17 cellular contexts compared by ENCODE assay signal in genomic region chr10:16856567-16856966, GRCh38. TPM values are rescaled to one million over a fixed set of nuclear protein-coding genes. Genes with fewer than 3 reads are reported as not detected.
DNase-seq lines count a peak whose midpoint lies in the region; ATAC-seq and TF ChIP-seq lines count a peak whose summit lies in the region.
"Had no signal": no experiment of that assay in that cellular context is flagged by ENCODE, and none has a peak within 500 bp of the region (broad histone marks: within the 10 kb centered on the region; RNA-seq: fewer than 3 reads in every experiment).

No MANE protein-coding gene starts in this region.

- H3K27ac ChIP-seq in GM23338 (ENCODE audit: low read depth), result no peak overlapping the region
- H3K27ac ChIP-seq in PC-3 (ENCODE audit: low read length), result 0 out of 2 replicates have a peak overlapping the region, but pooled peaks have one; percentile 17
- H3K27ac ChIP-seq in colonic mucosa, result no peak overlapping the region
- H3K27ac ChIP-seq: BLaER1 treated with 17β-estradiol and CSF1 and Interleukin-3, amounts not matched to agents 10 nM and 100 nM had no signal

- no peaks in the 10 kb centered on the region for H3K79me2 ChIP-seq in GM23338 (replicated peaks; ENCODE audit: insufficient read depth)
- H3K79me2 ChIP-seq in PC-3 (ENCODE audit: low read length), result no peaks in the 10 kb centered on the region

- peak; percentile 55 for ATAC-seq in GM23338
- ATAC-seq in PC-3, result peak; percentile 29; the same call in 1 of the 2 replicates
- no peak for ATAC-seq in sciatic nerve
- ATAC-seq in GM19395 (IDR thresholded peaks at IDR 0.05; ENCODE audit: unreplicated experiment), result no peak
- ATAC-seq in GM21390 (IDR thresholded peaks at IDR 0.05; ENCODE audit: unreplicated experiment), result no peak
- ATAC-seq: HepG2 had no signal

- H3K27me3 ChIP-seq in GM23338 (ENCODE audit: insufficient read depth) (no peaks in the 10 kb centered on the region), PC-3 (ENCODE audit: low read length) (no peaks in the 10 kb centered on the region), colonic mucosa (no peaks in the 10 kb centered on the region)
- H3K27me3 ChIP-seq: BLaER1 treated with 17β-estradiol and CSF1 and Interleukin-3, amounts not matched to agents 10 nM and 100 nM; uterus had no signal

- BruUV-seq in PC-3 (replicated peaks; lab: Mats Ljungman, UMichigan), result no TSS peak

- H3F3A ChIP-seq in GM23338 (replicated peaks; ENCODE audit: low read depth), result no peaks in the 10 kb centered on the region
- H3F3A ChIP-seq in PC-3 (ENCODE audit: low read length, unreplicated experiment), result no peaks in the 10 kb centered on the region

- no peaks in the 10 kb centered on the region for H3K9me3 Mint-ChIP-seq in GM23338

- CTCF ChIA-PET in PC-3 (lab: Charles Lee), result no interaction called here

- peaks cover 17% of the 10 kb centered on the region for H3K4me1 ChIP-seq in GM23338 (ENCODE audit: insufficient read depth)
- H3K4me1 ChIP-seq in PC-3 (ENCODE audit: insufficient read depth, low read length), result peaks cover 19% of the 10 kb centered on the region
- H3K4me1 ChIP-seq in colonic mucosa, result no peaks in the 10 kb centered on the region
- H3K4me1 ChIP-seq: BLaER1 treated with 17β-estradiol and CSF1 and Interleukin-3, amounts not matched to agents 10 nM and 100 nM; uterus had no signal

- H3K4me3 Mint-ChIP-seq in GM23338, result no peak overlapping the region

- POLR2A ChIA-PET in PC-3 (lab: Charles Lee; ENCODE audit: unreplicated experiment), result no interaction called here

- H2AFZ ChIP-seq in GM23338 (no peak overlapping the region), PC-3 (ENCODE audit: low read length) (no peak overlapping the region)

- no peaks in the 10 kb centered on the region for H4K20me1 ChIP-seq in GM23338 (replicated peaks; ENCODE audit: insufficient read depth)
- no peaks in the 10 kb centered on the region for H4K20me1 ChIP-seq in PC-3 (ENCODE audit: low read length)
- H4K20me1 ChIP-seq: BLaER1 treated with 17β-estradiol and CSF1 and Interleukin-3, amounts not matched to agents 10 nM and 100 nM had no signal

- no peak overlapping the region for H3K27ac Mint-ChIP-seq in GM23338

- H3K4me3 ChIP-seq in GM23338 (no peak overlapping the region), PC-3 (ENCODE audit: low read length) (no peak overlapping the region), colonic mucosa (no peak overlapping the region)
- H3K4me3 ChIP-seq: BLaER1 treated with 17β-estradiol and CSF1 and Interleukin-3, amounts not matched to agents 10 nM and 100 nM; uterus had no signal

- DNase-seq in GM23338 (ENCODE audit: low spot score), result peak; percentile 51
- no peak for DNase-seq in PC-3
- DNase-seq in cerebellar cortex (ENCODE audit: low spot score), result peak; percentile 12
- peak; percentile 22 to 74 for DNase-seq in lung microvascular endothelial cell (ENCODE audit: low read depth in 2 of 2)
- no peak for DNase-seq in sciatic nerve (ENCODE audit: low spot score)
- no peak for DNase-seq in colonic mucosa
- DNase-seq: activated CD4-positive, alpha-beta T cell treated with anti-CD3 and anti-CD28 coated beads, Interleukin-2, amount 50 U/mL, for 4 hours; DND-41; kidney; NCI-H1048; stimulated activated CD4-positive, alpha-beta T cell treated with anti-CD3 and anti-CD28 coated beads, Interleukin-2, amount 100 ng/mL, for 48 hours; T-helper 2 cell; uterus had no signal

- H3K9ac ChIP-seq in PC-3 (ENCODE audit: low read length) (no peak overlapping the region), colonic mucosa (ENCODE audit: low read depth in 2 of 2, low read length in 2 of 2) (no peak overlapping the region)
- H3K9ac ChIP-seq: BLaER1 treated with 17β-estradiol and CSF1 and Interleukin-3, amounts not matched to agents 10 nM and 100 nM had no signal

- H3K27me3 Mint-ChIP-seq in GM23338 (ENCODE audit: insufficient read depth, low read depth, poor library complexity), result peaks cover 2% of the 10 kb centered on the region

- peak overlapping the region; percentile 49; the same call in 1 of the 2 replicates for H3K4me2 ChIP-seq in GM23338
- no peak overlapping the region for H3K4me2 ChIP-seq in PC-3 (ENCODE audit: low read length)
- H3K4me2 ChIP-seq: BLaER1 treated with 17β-estradiol and CSF1 and Interleukin-3, amounts not matched to agents 10 nM and 100 nM had no signal

- no peaks in the 10 kb centered on the region for H3K36me3 Mint-ChIP-seq in GM23338 (ENCODE audit: low read depth)

- H3K9me3 ChIP-seq in PC-3 (ENCODE audit: low read length) (no peaks in the 10 kb centered on the region), colonic mucosa (no peaks in the 10 kb centered on the region)
- H3K9me3 ChIP-seq: uterus had no signal

- H3K4me1 Mint-ChIP-seq in GM23338, result peaks cover 17% of the 10 kb centered on the region

- H3K36me3 ChIP-seq in GM23338 (ENCODE audit: insufficient read depth), result no peaks in the 10 kb centered on the region
- no peaks in the 10 kb centered on the region for H3K36me3 ChIP-seq in PC-3 (ENCODE audit: low read depth, low read length)
- no peaks in the 10 kb centered on the region for H3K36me3 ChIP-seq in colonic mucosa
- H3K36me3 ChIP-seq: BLaER1 treated with 17β-estradiol and CSF1 and Interleukin-3, amounts not matched to agents 10 nM and 100 nM; uterus had no signal

- no peaks in the 10 kb centered on the region for H3K9me2 ChIP-seq in GM23338 (ENCODE audit: insufficient read depth)
- no peaks in the 10 kb centered on the region for H3K9me2 ChIP-seq in PC-3 (replicated peaks; ENCODE audit: low read length)

- TF ChIP-seq CTCF in GM23338 (conservative IDR thresholded peaks at IDR 0.05; ENCODE audit: low read depth in 2 of 2) (no peak), PC-3 (conservative IDR thresholded peaks at IDR 0.05; ENCODE audit: low read depth, low read length) (no peak), colonic mucosa (IDR thresholded peaks at IDR 0.05) (no peak)

- intact Hi-C loops in PC-3 (cut with micrococcal nuclease) (no loop called here), sciatic nerve (cut with DNase I) (no loop called here), colonic mucosa (cut with DNase I) (no loop called here)

TF ChIP-seq in GM23338, 12 proteins besides CTCF, POLR2A, EP300 and RAD21 (continues in another document):
- TF ChIP-seq ZNF331 (CRISPR knock-in tag; IDR thresholded peaks at IDR 0.05; ENCODE audit: low read depth) (no peak), REST (IDR thresholded peaks at IDR 0.05; ENCODE audit: unreplicated experiment) (no peak)

RNA-seq across cellular contexts. Expression of gene RSU1, which starts 39.3 kb away (rescaled TPM):
- total RNA-seq in GM23338 (2014; rRNA removed; shearing (Covaris generic)), result 62.7 and 67.5 TPM in 2 replicates
- 81.3 and 96.2 TPM in 2 replicates for polyA plus RNA-seq in GM23338 (2016; fragmentation: Nextera tagmentation; extraction: Ambion mirVana)
- total RNA-seq in PC-3 (2014; rRNA removed) (21.2 and 26.0 TPM in 2 replicates), lung microvascular endothelial cell (31.4 and 32.3 TPM in 2 replicates), sciatic nerve (83.6 TPM), colonic mucosa (10 to 100 TPM; 44.3 to 82.9 TPM)

Comparison
In these comparisons a context has a peak if more than half of its experiments do, and no peak if none do; other contexts are left out.
1. ATAC-seq: peak in GM23338 (single experiment) and PC-3 (single experiment); none in sciatic nerve (single experiment), GM19395 (single experiment) and GM21390 (single experiment).
2. DNase-seq: peak in GM23338 (single experiment), cerebellar cortex (single experiment) and lung microvascular endothelial cell (2 of 2); none in PC-3 (single experiment), sciatic nerve (single experiment) and colonic mucosa (single experiment).